Comparison of ENCODE assay signal across 8 cellular contexts in the genomic region with DNA sequence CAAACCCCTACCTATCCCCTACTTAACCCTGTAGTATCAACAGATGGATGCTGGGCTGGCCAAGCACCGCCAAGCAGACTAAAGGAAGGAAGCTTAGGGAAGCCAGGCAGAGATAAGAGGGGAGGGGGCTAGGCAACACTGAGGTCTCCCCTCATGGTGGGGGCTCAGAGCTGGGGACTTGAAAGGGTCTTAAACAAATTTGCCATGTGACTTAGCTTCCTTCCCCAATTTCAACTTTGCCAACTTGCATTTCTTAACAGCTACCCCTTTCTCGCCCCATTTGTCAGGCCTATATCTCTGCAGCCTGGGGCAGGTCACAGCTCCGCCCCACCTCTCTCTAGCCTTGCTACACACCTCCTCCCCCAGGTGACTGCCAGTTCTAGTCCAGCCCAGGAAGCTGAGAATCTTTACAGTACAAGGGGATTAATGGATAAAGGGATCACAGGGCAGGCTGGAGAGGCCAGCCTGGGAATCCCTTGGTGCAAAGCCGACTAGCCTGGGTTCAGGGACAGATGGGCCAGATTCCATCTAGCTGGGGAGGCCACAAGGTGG. TPM values are rescaled to one million over a fixed set of nuclear protein-coding genes. Genes with fewer than 3 reads are reported as not detected.
A peak's percentile ranks its signal among the peaks of the same experiment; 100 is the strongest.
DNase-seq lines count a peak whose midpoint lies in the region; ATAC-seq lines count a peak whose summit lies in the region.

No MANE protein-coding gene starts in this region.

- no peak overlapping the region for H3K27ac ChIP-seq in SJCRH30

- H3K27ac Mint-ChIP-seq in dendritic cell treated with granulocyte-macrophage colony-stimulating factor and Interleukin-4, amounts not matched to agents 40 ng/mL and 50 ng/mL, for 4 days, result peak overlapping the region; percentile 81

- no peak overlapping the region for H3K4me3 ChIP-seq in SJCRH30

- no peak overlapping the region for H3K4me3 Mint-ChIP-seq in dendritic cell treated with granulocyte-macrophage colony-stimulating factor and Interleukin-4, amounts not matched to agents 40 ng/mL and 50 ng/mL, for 4 days

- H3K36me3 ChIP-seq in SJCRH30, result no peaks in the 10 kb centered on the region

- H3K9me3 Mint-ChIP-seq in dendritic cell treated with granulocyte-macrophage colony-stimulating factor and Interleukin-4, amounts not matched to agents 40 ng/mL and 50 ng/mL, for 4 days, result no peaks in the 10 kb centered on the region

- ATAC-seq in GM21737 (IDR thresholded peaks at IDR 0.05; ENCODE audit: unreplicated experiment) (no peak), HG03378 (IDR thresholded peaks at IDR 0.05; ENCODE audit: unreplicated experiment) (no peak)

- H3K4me1 Mint-ChIP-seq in dendritic cell treated with granulocyte-macrophage colony-stimulating factor and Interleukin-4, amounts not matched to agents 40 ng/mL and 50 ng/mL, for 4 days (ENCODE audit: low read depth), result peaks cover 86% of the 10 kb centered on the region

- peak; percentile 48 for DNase-seq in DMS53 (lab: John Stamatoyannopoulos, UW)
- DNase-seq in DMS53 treated with DMSO at 0.1 percent for 48 hours (lab: John Stamatoyannopoulos, UW; ENCODE audit: unreplicated experiment), result no peak
- peak; percentile 86 for DNase-seq in RPMI8226
- DNase-seq in stimulated activated CD8-positive, alpha-beta memory T cell treated with anti-CD3 and anti-CD28 coated beads, Interleukin-4, amount 100 ng/mL, for 48 hours, result peak; percentile 65
- no peak for DNase-seq in SJCRH30

- peaks cover 16% of the 10 kb centered on the region for H3K27me3 Mint-ChIP-seq in dendritic cell treated with granulocyte-macrophage colony-stimulating factor and Interleukin-4, amounts not matched to agents 40 ng/mL and 50 ng/mL, for 4 days

- H3K4me1 ChIP-seq in SJCRH30, result peaks cover 42% of the 10 kb centered on the region

- peaks cover 7% of the 10 kb centered on the region for H3K27me3 ChIP-seq in SJCRH30

- no peaks in the 10 kb centered on the region for H3K9me3 ChIP-seq in SJCRH30 (replicated peaks)

- H3K36me3 Mint-ChIP-seq in dendritic cell treated with granulocyte-macrophage colony-stimulating factor and Interleukin-4, amounts not matched to agents 40 ng/mL and 50 ng/mL, for 4 days (ENCODE audit: low read depth), result no peaks in the 10 kb centered on the region

- intact Hi-C loops in dendritic cell treated with granulocyte-macrophage colony-stimulating factor and Interleukin-4, amounts not matched to agents 40 ng/mL and 50 ng/mL, for 4 days (cut with micrococcal nuclease), result no loop called here

RNA-seq across cellular contexts. Expression of a gene that starts 3.4 kb away (rescaled TPM):
- 0.61 and 0.66 TPM in 2 replicates for total RNA-seq in SJCRH30 (2014; rRNA removed; shearing (Covaris generic))

Comparison
In these comparisons a context has a peak if more than half of its experiments do, and no peak if none do; other contexts are left out.
1. DNase-seq: peak in DMS53 (single experiment), RPMI8226 (single experiment) and stimulated activated CD8-positive, alpha-beta memory T cell treated with anti-CD3 and anti-CD28 coated beads, Interleukin-4, amount 100 ng/mL, for 48 hours (single experiment); none in DMS53 treated with DMSO at 0.1 percent for 48 hours (single experiment) and SJCRH30 (0 of 2).